ENCODE assay signal across 1 cellular context in genomic region chr7:97017197-97018125, GRCh38.
A peak's percentile ranks its signal among the peaks of the same experiment; 100 is the strongest.
TF ChIP-seq lines count a peak whose summit lies in the region.

No MANE protein-coding gene starts in this region.

TF ChIP-seq in HepG2, 621 proteins besides CTCF, POLR2A, EP300 and RAD21 (continues in another document):
- TF ChIP-seq XRCC5 (optimal IDR thresholded peaks at IDR 0.05; ENCODE audit: low read length), result no peak
- no peak for TF ChIP-seq POLR2G (IDR thresholded peaks at IDR 0.05; ENCODE audit: low read depth, low read length)
- no peak for TF ChIP-seq ZNF263 (CRISPR knock-in tag; IDR thresholded peaks at IDR 0.05)
- TF ChIP-seq RBAK (CRISPR knock-in tag; IDR thresholded peaks at IDR 0.05), result 0 out of 2 replicates have a peak, but pooled peaks have one; percentile 1
- no peak for TF ChIP-seq RFX5 (IDR thresholded peaks at IDR 0.05; ENCODE audit: low read depth, low read length)
- no peak for TF ChIP-seq ARNT (IDR thresholded peaks at IDR 0.05)
- TF ChIP-seq AGO1 (IDR thresholded peaks at IDR 0.05; ENCODE audit: low read depth, low read length, poor library complexity, severe bottlenecking), result no peak
- no peak for TF ChIP-seq ZNF639 (CRISPR knock-in tag; conservative IDR thresholded peaks at IDR 0.05)
- TF ChIP-seq ZNF33A (CRISPR knock-in tag; IDR thresholded peaks at IDR 0.05; ENCODE audit: borderline replicate concordance), result no peak
- no peak for TF ChIP-seq SOX6 (IDR thresholded peaks at IDR 0.05)
- no peak for TF ChIP-seq SOX6 (CRISPR knock-in tag; IDR thresholded peaks at IDR 0.05)
- no peak for TF ChIP-seq ZNF260 (CRISPR knock-in tag; IDR thresholded peaks at IDR 0.05; ENCODE audit: borderline replicate concordance, low read depth)
- TF ChIP-seq GMEB1 (CRISPR knock-in tag; IDR thresholded peaks at IDR 0.05; ENCODE audit: borderline replicate concordance), result no peak
- TF ChIP-seq PRPF4 (IDR thresholded peaks at IDR 0.05; ENCODE audit: low read depth, low read length, poor library complexity, severe bottlenecking), result no peak
- TF ChIP-seq ETS1 (CRISPR knock-in tag; IDR thresholded peaks at IDR 0.05), result no peak
- TF ChIP-seq ARID2 (CRISPR knock-in tag; IDR thresholded peaks at IDR 0.05; ENCODE audit: borderline replicate concordance), result no peak
- TF ChIP-seq ZNF720 (CRISPR knock-in tag; IDR thresholded peaks at IDR 0.05), result no peak
- no peak for TF ChIP-seq PHB2 (IDR thresholded peaks at IDR 0.05; ENCODE audit: partially characterized antibody)
- no peak for TF ChIP-seq SRY (CRISPR knock-in tag; IDR thresholded peaks at IDR 0.05)
- no peak for TF ChIP-seq MTA3 (CRISPR knock-in tag; IDR thresholded peaks at IDR 0.05)
- no peak for TF ChIP-seq DMTF1 (CRISPR knock-in tag; IDR thresholded peaks at IDR 0.05)
- TF ChIP-seq ZNF30 (CRISPR knock-in tag; IDR thresholded peaks at IDR 0.05), result no peak
- no peak for TF ChIP-seq HHEX (CRISPR knock-in tag; IDR thresholded peaks at IDR 0.05)
- peak; percentile 6; the same call in 1 of the 2 replicates for TF ChIP-seq ZNF777 (CRISPR knock-in tag; IDR thresholded peaks at IDR 0.05)
- TF ChIP-seq PRDM15 (CRISPR knock-in tag; IDR thresholded peaks at IDR 0.05), result no peak
- TF ChIP-seq ZNF619 (CRISPR knock-in tag; IDR thresholded peaks at IDR 0.05), result no peak
- no peak for TF ChIP-seq ZNF256 (CRISPR knock-in tag; conservative IDR thresholded peaks at IDR 0.05)
- 0 out of 2 replicates have a peak, but pooled peaks have one; percentile 7 for TF ChIP-seq KLF11 (CRISPR knock-in tag; IDR thresholded peaks at IDR 0.05)
- TF ChIP-seq YEATS2 (CRISPR knock-in tag; IDR thresholded peaks at IDR 0.05; ENCODE audit: borderline replicate concordance), result no peak
- TF ChIP-seq ZNF7 (CRISPR knock-in tag; IDR thresholded peaks at IDR 0.05), result no peak
- no peak for TF ChIP-seq SMC3 (IDR thresholded peaks at IDR 0.05; ENCODE audit: low read length)
- TF ChIP-seq ZFAT (CRISPR knock-in tag; conservative IDR thresholded peaks at IDR 0.05), result no peak
- no peak for TF ChIP-seq SMAD9 (CRISPR knock-in tag; IDR thresholded peaks at IDR 0.05)
- TF ChIP-seq ZNF121 (CRISPR knock-in tag; IDR thresholded peaks at IDR 0.05), result no peak
- no peak for TF ChIP-seq TCF7L2 (IDR thresholded peaks at IDR 0.05; ENCODE audit: low read depth, low read length)
- peak; percentile 14; the same call in 1 of the 2 replicates for TF ChIP-seq SOX5 (CRISPR knock-in tag; IDR thresholded peaks at IDR 0.05; ENCODE audit: borderline replicate concordance)
- TF ChIP-seq ZNF160 (CRISPR knock-in tag; IDR thresholded peaks at IDR 0.05), result no peak
- TF ChIP-seq ZFP41 (CRISPR knock-in tag; IDR thresholded peaks at IDR 0.05; ENCODE audit: borderline replicate concordance), result no peak
- TF ChIP-seq POLR2AphosphoS2 (IDR thresholded peaks at IDR 0.05; ENCODE audit: low read depth, low read length), result no peak
- no peak for TF ChIP-seq E2F1 (CRISPR knock-in tag; IDR thresholded peaks at IDR 0.05)
- TF ChIP-seq ZNF781 (CRISPR knock-in tag; IDR thresholded peaks at IDR 0.05; ENCODE audit: borderline replicate concordance, not compliant biosample characterization), result no peak
- no peak for TF ChIP-seq ZBTB14 (CRISPR knock-in tag; IDR thresholded peaks at IDR 0.05)
- TF ChIP-seq ZNF816 (CRISPR knock-in tag; IDR thresholded peaks at IDR 0.05; ENCODE audit: borderline replicate concordance), result no peak
- no peak for TF ChIP-seq ZNF331 (CRISPR knock-in tag; IDR thresholded peaks at IDR 0.05)
- TF ChIP-seq ZBTB39 (CRISPR knock-in tag; IDR thresholded peaks at IDR 0.05), result no peak
- TF ChIP-seq NFAT5 (CRISPR knock-in tag; IDR thresholded peaks at IDR 0.05), result no peak
- no peak for TF ChIP-seq MBD4 (IDR thresholded peaks at IDR 0.05; ENCODE audit: borderline replicate concordance, low read length)
- no peak for TF ChIP-seq SNAPC2 (CRISPR knock-in tag; IDR thresholded peaks at IDR 0.05)
- no peak for TF ChIP-seq CHD2 (IDR thresholded peaks at IDR 0.05; ENCODE audit: low read depth, low read length)
